ENCODE assay signal across 1 cellular context in the genomic region with DNA sequence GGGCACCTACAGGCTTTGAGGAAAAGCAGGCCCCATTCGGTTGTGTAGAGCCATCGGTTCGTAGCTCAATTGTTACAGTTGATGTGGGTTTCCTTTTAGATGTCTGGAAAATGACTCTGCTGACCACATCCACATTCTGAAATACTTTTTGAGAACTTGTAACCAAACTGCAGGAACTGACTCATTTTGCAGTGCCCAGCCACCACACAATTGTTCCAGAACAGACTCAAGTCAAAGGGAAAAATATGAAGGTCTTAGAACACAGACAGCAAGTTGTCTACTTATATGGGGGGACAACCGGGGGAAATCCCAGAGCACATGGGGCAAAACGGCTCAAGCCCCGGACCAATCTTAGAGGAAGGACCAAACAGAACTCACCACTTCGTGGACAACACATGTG.
TF ChIP-seq lines count a peak whose summit lies in the region.

No MANE protein-coding gene starts in this region.

TF ChIP-seq in SK-N-SH, 30 proteins besides CTCF, POLR2A, EP300 and RAD21 (continued from another document):
- TF ChIP-seq, protein P1, sequence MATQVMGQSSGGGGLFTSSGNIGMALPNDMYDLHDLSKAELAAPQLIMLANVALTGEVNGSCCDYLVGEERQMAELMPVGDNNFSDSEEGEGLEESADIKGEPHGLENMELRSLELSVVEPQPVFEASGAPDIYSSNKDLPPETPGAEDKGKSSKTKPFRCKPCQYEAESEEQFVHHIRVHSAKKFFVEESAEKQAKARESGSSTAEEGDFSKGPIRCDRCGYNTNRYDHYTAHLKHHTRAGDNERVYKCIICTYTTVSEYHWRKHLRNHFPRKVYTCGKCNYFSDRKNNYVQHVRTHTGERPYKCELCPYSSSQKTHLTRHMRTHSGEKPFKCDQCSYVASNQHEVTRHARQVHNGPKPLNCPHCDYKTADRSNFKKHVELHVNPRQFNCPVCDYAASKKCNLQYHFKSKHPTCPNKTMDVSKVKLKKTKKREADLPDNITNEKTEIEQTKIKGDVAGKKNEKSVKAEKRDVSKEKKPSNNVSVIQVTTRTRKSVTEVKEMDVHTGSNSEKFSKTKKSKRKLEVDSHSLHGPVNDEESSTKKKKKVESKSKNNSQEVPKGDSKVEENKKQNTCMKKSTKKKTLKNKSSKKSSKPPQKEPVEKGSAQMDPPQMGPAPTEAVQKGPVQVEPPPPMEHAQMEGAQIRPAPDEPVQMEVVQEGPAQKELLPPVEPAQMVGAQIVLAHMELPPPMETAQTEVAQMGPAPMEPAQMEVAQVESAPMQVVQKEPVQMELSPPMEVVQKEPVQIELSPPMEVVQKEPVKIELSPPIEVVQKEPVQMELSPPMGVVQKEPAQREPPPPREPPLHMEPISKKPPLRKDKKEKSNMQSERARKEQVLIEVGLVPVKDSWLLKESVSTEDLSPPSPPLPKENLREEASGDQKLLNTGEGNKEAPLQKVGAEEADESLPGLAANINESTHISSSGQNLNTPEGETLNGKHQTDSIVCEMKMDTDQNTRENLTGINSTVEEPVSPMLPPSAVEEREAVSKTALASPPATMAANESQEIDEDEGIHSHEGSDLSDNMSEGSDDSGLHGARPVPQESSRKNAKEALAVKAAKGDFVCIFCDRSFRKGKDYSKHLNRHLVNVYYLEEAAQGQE (IDR thresholded peaks at IDR 0.05; ENCODE audit: low read depth, low read length), result peak; percentile 58; the same call in 1 of the 2 replicates
- TF ChIP-seq, protein P2, sequence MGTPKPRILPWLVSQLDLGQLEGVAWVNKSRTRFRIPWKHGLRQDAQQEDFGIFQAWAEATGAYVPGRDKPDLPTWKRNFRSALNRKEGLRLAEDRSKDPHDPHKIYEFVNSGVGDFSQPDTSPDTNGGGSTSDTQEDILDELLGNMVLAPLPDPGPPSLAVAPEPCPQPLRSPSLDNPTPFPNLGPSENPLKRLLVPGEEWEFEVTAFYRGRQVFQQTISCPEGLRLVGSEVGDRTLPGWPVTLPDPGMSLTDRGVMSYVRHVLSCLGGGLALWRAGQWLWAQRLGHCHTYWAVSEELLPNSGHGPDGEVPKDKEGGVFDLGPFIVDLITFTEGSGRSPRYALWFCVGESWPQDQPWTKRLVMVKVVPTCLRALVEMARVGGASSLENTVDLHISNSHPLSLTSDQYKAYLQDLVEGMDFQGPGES (IDR thresholded peaks at IDR 0.05; ENCODE audit: low read depth, low read length), result no peak
- no peak for TF ChIP-seq NRF1 (IDR thresholded peaks at IDR 0.05; ENCODE audit: low read depth, low read length)
- no peak for TF ChIP-seq MXI1 (IDR thresholded peaks at IDR 0.05; ENCODE audit: low read depth, low read length)
- no peak for TF ChIP-seq EZH2phosphoT487 (IDR thresholded peaks at IDR 0.05; ENCODE audit: borderline replicate concordance, low read depth)
